In the genomic region with DNA sequence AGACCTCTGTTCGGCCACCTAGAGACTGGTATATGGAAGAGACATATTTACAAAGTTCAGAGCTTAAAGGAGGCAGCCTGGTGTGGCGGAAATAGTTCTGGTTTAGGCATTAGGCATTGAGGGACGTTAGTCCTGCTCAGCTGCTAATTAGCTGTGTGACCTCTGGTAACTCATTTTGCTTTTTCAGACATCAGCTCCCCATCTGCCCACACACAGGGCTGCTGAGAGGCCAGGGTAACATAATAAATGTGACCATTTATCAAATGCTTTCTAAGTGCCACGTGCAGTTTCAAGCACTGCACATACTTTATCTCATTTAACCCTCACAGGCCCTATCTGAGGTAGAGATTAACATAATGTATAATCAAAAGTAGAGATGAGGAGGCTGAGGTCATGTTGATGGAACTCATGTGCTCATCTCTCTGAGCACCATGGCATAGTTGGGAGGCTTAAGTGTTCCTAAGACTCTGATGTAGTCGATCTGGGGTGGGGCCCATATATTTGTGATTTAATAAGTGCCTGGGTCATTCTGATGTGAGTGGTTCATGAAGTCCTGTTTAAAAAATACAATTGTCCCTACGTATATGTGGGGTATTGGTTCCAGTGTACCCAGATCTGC, we compare ENCODE assay signal across 16 cellular contexts.
DNase-seq lines count a peak whose midpoint lies in the region; ATAC-seq and TF ChIP-seq lines count a peak whose summit lies in the region.
"Had no signal": no experiment of that assay in that cellular context is flagged by ENCODE, and none has a peak within 500 bp of the region (broad histone marks: within the 10 kb centered on the region; RNA-seq: fewer than 3 reads in every experiment).

No MANE protein-coding gene starts in this region.

- H3K9me3 ChIP-seq in BE2C (no peaks in the 10 kb centered on the region), SK-N-SH (no peaks in the 10 kb centered on the region), hepatocyte (ENCODE audit: low read depth) (no peaks in the 10 kb centered on the region)

- POLR2A ChIA-PET in SK-N-SH (lab: Yijun Ruan, JAX) (interaction anchor here (0.9 kb wide), 1 partner anchor 10 kb away, joined by 3 read pairs; no protein-coding TSS in a partner anchor), T-cell (lab: Charles Lee) (no interaction called here)

- H2AFZ ChIP-seq in SK-N-SH (ENCODE audit: low read depth) (no peak overlapping the region), hepatocyte (no peak overlapping the region)
- H2AFZ ChIP-seq: GM23338 had no signal

- CTCF ChIA-PET in SK-N-SH (lab: Yijun Ruan, JAX) (interaction anchor here (0.9 to 1.0 kb wide), 2 partner anchors 9 to 738 kb away, joined by 4 read pairs; no protein-coding TSS in a partner anchor), T-cell (lab: Charles Lee) (no interaction called here)

- TF ChIP-seq RAD21 in SK-N-SH (IDR thresholded peaks at IDR 0.05; ENCODE audit: low read length), result no peak

- H3K36me3 Mint-ChIP-seq in osteocyte (ENCODE audit: unreplicated experiment) (no peaks in the 10 kb centered on the region), T-cell (no peaks in the 10 kb centered on the region)
- H3K36me3 Mint-ChIP-seq: CD4-positive, CD25-positive, alpha-beta regulatory T cell had no signal

- H3K4me1 Mint-ChIP-seq in osteocyte (ENCODE audit: unreplicated experiment) (no peaks in the 10 kb centered on the region), T-cell (no peaks in the 10 kb centered on the region)
- H3K4me1 Mint-ChIP-seq: CD4-positive, CD25-positive, alpha-beta regulatory T cell; GM23338 had no signal

- H4K20me1 ChIP-seq in SK-N-SH (ENCODE audit: insufficient read depth) (no peaks in the 10 kb centered on the region), hepatocyte (ENCODE audit: insufficient read depth, poor library complexity, severe bottlenecking) (no peaks in the 10 kb centered on the region)
- H4K20me1 ChIP-seq: BLaER1 treated with 17β-estradiol and CSF1 and Interleukin-3, amounts not matched to agents 10 nM and 100 nM had no signal

- peak in 1 of 2 experiments; percentile 78; a peak in 2 of 4 replicates for TF ChIP-seq EP300 in SK-N-SH (IDR thresholded peaks at IDR 0.05; ENCODE audit: borderline replicate concordance in 1 of 2, low read depth in 1 of 2, low read length in 1 of 2)

- no peaks in the 10 kb centered on the region for H3K36me3 ChIP-seq in BE2C
- no peaks in the 10 kb centered on the region for H3K36me3 ChIP-seq in SK-N-SH (replicated peaks in 1 of 2; ENCODE audit: control insufficient read depth in 1 of 2, insufficient read depth in 2 of 2, low read length in 1 of 2)
- no peaks in the 10 kb centered on the region for H3K36me3 ChIP-seq in hepatocyte (replicated peaks; ENCODE audit: insufficient read depth, low read depth)
- H3K36me3 ChIP-seq: BLaER1 treated with 17β-estradiol and CSF1 and Interleukin-3, amounts not matched to agents 10 nM and 100 nM had no signal

- H3K4me3 ChIP-seq in BE2C (ENCODE audit: low read depth, low read length) (no peak overlapping the region), SK-N-SH (ENCODE audit: low read depth in 2 of 2, low read length in 1 of 2) (no peak overlapping the region), hepatocyte (no peak overlapping the region)
- H3K4me3 ChIP-seq: BLaER1 treated with 17β-estradiol and CSF1 and Interleukin-3, amounts not matched to agents 10 nM and 100 nM; GM12878; GM23338 had no signal

- H3K27me3 Mint-ChIP-seq in osteocyte (ENCODE audit: unreplicated experiment) (no peaks in the 10 kb centered on the region), T-cell (peaks cover 3 to 8% of the 10 kb centered on the region in 2 donors)
- H3K27me3 Mint-ChIP-seq: CD4-positive, CD25-positive, alpha-beta regulatory T cell had no signal

- no peak for ATAC-seq in T-cell (replicated peaks in 1 of 4)
- ATAC-seq: GM12878, GM23338 had no signal

- H3K27me3 ChIP-seq in BE2C (no peaks in the 10 kb centered on the region), SK-N-SH (ENCODE audit: insufficient read depth) (no peaks in the 10 kb centered on the region), hepatocyte (no peaks in the 10 kb centered on the region)
- H3K27me3 ChIP-seq: BLaER1 treated with 17β-estradiol and CSF1 and Interleukin-3, amounts not matched to agents 10 nM and 100 nM had no signal

- H3K9me2 ChIP-seq in SK-N-SH (no peaks in the 10 kb centered on the region), hepatocyte (replicated peaks; ENCODE audit: insufficient read depth) (no peaks in the 10 kb centered on the region)

- H3F3A ChIP-seq in SK-N-SH (replicated peaks; ENCODE audit: insufficient read depth), result no peaks in the 10 kb centered on the region

- H3K4me2 ChIP-seq in SK-N-SH (no peak overlapping the region), hepatocyte (no peak overlapping the region)
- H3K4me2 ChIP-seq: BLaER1 treated with 17β-estradiol and CSF1 and Interleukin-3, amounts not matched to agents 10 nM and 100 nM; GM23338 had no signal

- peak overlapping the region in 1 of 2 experiments; percentile 84; a peak in 2 of 4 replicates for H3K27ac ChIP-seq in SK-N-SH (ENCODE audit: low read depth in 2 of 2, low read length in 1 of 2)
- H3K27ac ChIP-seq in hepatocyte, result peak overlapping the region; percentile 2
- H3K27ac ChIP-seq: BLaER1 treated with 17β-estradiol and CSF1 and Interleukin-3, amounts not matched to agents 10 nM and 100 nM had no signal

- H3K79me2 ChIP-seq in SK-N-SH (ENCODE audit: insufficient read depth), result no peaks in the 10 kb centered on the region
- no peaks in the 10 kb centered on the region for H3K79me2 ChIP-seq in hepatocyte

- H3K4me1 ChIP-seq in BE2C (peaks cover 25% of the 10 kb centered on the region), SK-N-SH (ENCODE audit: control insufficient read depth in 1 of 2, insufficient read depth in 2 of 2, low read depth in 1 of 2, low read length in 1 of 2) (peaks cover 0 to 26% of the 10 kb centered on the region in 2 experiments; a peak in 2 of 4 replicates), hepatocyte (ENCODE audit: insufficient read depth) (peaks cover 4% of the 10 kb centered on the region)
- H3K4me1 ChIP-seq: BLaER1 treated with 17β-estradiol and CSF1 and Interleukin-3, amounts not matched to agents 10 nM and 100 nM had no signal

- H3K4me3 Mint-ChIP-seq in osteocyte (ENCODE audit: unreplicated experiment), result no peak overlapping the region
- no peak overlapping the region for H3K4me3 Mint-ChIP-seq in T-cell
- H3K4me3 Mint-ChIP-seq: CD4-positive, CD25-positive, alpha-beta regulatory T cell; GM23338 had no signal

- no peaks in the 10 kb centered on the region for H3K9me3 Mint-ChIP-seq in osteocyte (ENCODE audit: unreplicated experiment)
- H3K9me3 Mint-ChIP-seq in T-cell, result peaks cover 0 to 7% (median 3%) of the 10 kb centered on the region in 3 donors
- H3K9me3 Mint-ChIP-seq: CD4-positive, CD25-positive, alpha-beta regulatory T cell had no signal

- TF ChIP-seq CTCF in BE2C (IDR thresholded peaks at IDR 0.05; ENCODE audit: low read depth, low read length), result no peak
- no peak for TF ChIP-seq CTCF in SK-N-SH (IDR thresholded peaks at IDR 0.05)
- TF ChIP-seq CTCF in hepatocyte (IDR thresholded peaks at IDR 0.05; ENCODE audit: poor library complexity), result no peak
- TF ChIP-seq CTCF in osteocyte (IDR thresholded peaks at IDR 0.05), result no peak

- H3K9ac ChIP-seq in SK-N-SH, result no peak overlapping the region
- H3K9ac ChIP-seq: BLaER1 treated with 17β-estradiol and CSF1 and Interleukin-3, amounts not matched to agents 10 nM and 100 nM had no signal

- DNase-seq in BE2C (peak; percentile 67), SK-N-SH (peak; percentile 30), hepatocyte (ENCODE audit: low spot score) (no peak), osteocyte (ENCODE audit: extremely low spot score, unreplicated experiment) (peak; percentile 13), T-cell (no peak), superior temporal gyrus (ENCODE audit: extremely low spot score) (no peak), NCI-H446 (lab: John Stamatoyannopoulos, UW) (no peak)
- DNase-seq: 8988T; AML-193; CD4-positive, CD25-positive, alpha-beta regulatory T cell; DMS53; H7; IMR-90 had no signal

- 22% methylated on average over 6 of the region's 6 CpGs for WGBS in SK-N-SH (ENCODE audit: low lambda C conversion rate)
- 45% methylated on average over 6 of the region's 6 CpGs for WGBS in hepatocyte (ENCODE audit: low lambda C conversion rate, missing lambda C conversion rate)

- no peak overlapping the region for H3K27ac Mint-ChIP-seq in osteocyte (ENCODE audit: unreplicated experiment)
- H3K27ac Mint-ChIP-seq in T-cell, result no peak overlapping the region
- H3K27ac Mint-ChIP-seq: CD4-positive, CD25-positive, alpha-beta regulatory T cell; GM23338 had no signal

TF ChIP-seq in SK-N-SH, 30 proteins besides CTCF, POLR2A, EP300 and RAD21:
- no peak for TF ChIP-seq NRF1 (IDR thresholded peaks at IDR 0.05; ENCODE audit: low read depth, low read length)
- peak; percentile 42; the same call in 1 of the 2 replicates for TF ChIP-seq GATA2 (CRISPR knock-in tag; IDR thresholded peaks at IDR 0.05)

Comparison
In these comparisons a context has a peak if more than half of its experiments do, and no peak if none do; other contexts are left out.
1. DNase-seq: peak in BE2C (single experiment), SK-N-SH (single experiment) and osteocyte (single experiment); none in hepatocyte (single experiment), T-cell (0 of 34), superior temporal gyrus (single experiment) and NCI-H446 (0 of 2).